14 cellular contexts compared by ENCODE assay signal in the genomic region with DNA sequence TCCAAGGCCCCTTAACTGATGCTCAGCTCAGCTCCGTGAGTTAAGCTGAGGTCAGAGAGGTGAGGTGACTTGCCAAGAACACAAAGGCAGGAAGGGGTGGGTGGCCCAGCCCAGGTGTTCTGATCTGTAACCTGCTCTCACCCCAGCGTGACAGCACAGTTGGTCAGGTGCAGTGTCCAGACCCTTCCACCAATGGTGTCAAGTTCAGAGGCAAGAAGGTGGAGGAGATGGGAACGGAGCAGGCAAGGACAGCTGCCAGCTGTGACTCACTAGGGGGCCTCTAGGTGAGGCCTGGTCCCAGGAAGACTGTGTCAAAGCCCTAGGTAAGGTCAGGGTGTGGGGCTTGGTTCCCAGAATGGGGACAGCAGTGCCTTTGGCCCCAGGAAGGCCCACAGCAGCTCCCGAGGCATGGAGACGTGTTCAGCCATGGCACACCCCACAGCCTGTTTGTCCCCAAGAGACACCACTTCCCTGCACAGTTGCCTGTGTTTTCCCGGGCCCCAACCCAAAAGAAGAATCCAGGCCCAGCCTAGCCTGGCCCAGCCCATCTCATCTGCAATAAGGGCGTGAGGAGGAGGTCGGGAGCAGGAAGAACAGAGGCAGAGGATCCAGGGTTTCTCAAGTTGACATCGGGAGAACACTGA. TPM values are rescaled to one million over a fixed set of nuclear protein-coding genes. Genes with fewer than 3 reads are reported as not detected.
"Had no signal": no experiment of that assay in that cellular context is flagged by ENCODE, and none has a peak within 500 bp of the region (broad histone marks: within the 10 kb centered on the region; RNA-seq: fewer than 3 reads in every experiment).

No MANE protein-coding gene starts in this region.

- H3K36me3 Mint-ChIP-seq: activated naive CD8-positive, alpha-beta T cell treated with anti-CD3 and anti-CD28 coated beads, Interleukin-2, amount 10 ng/mL, durations not matched to agents 7 days and 5 days; immature natural killer cell had no signal

- DNase-seq: cortex of kidney had no signal

- H3K9me3 ChIP-seq: gastrocnemius medialis, heart left ventricle had no signal

- H3K4me1 Mint-ChIP-seq: activated naive CD8-positive, alpha-beta T cell treated with anti-CD3 and anti-CD28 coated beads, Interleukin-2, amount 10 ng/mL, durations not matched to agents 7 days and 5 days; immature natural killer cell had no signal

- H3K4me1 ChIP-seq: parathyroid adenoma had no signal

- H3K4me3 ChIP-seq: gastrocnemius medialis, heart left ventricle had no signal

- H3K27ac Mint-ChIP-seq: activated CD8-positive, alpha-beta T cell treated with anti-CD3 and anti-CD28 coated beads for 36 hours; activated naive CD8-positive, alpha-beta T cell treated with anti-CD3 and anti-CD28 coated beads, Interleukin-2, amount 10 ng/mL, durations not matched to agents 7 days and 5 days; immature natural killer cell; T-helper 1 cell treated with Interleukin-12 subunit alpha and Interleukin-12 subunit beta and Interleukin-4 antibody, amounts not matched to agents 30 μg/mL and 1 μg/mL, for 36 hours had no signal

- H3K36me3 ChIP-seq: brain microvascular endothelial cell, gastrocnemius medialis, heart left ventricle, WERI-Rb-1 had no signal

- H3K9me3 Mint-ChIP-seq: activated CD8-positive, alpha-beta T cell treated with anti-CD3 and anti-CD28 coated beads for 36 hours; activated naive CD8-positive, alpha-beta T cell treated with anti-CD3 and anti-CD28 coated beads, Interleukin-2, amount 10 ng/mL, durations not matched to agents 7 days and 5 days; central memory CD8-positive, alpha-beta T cell; immature natural killer cell; neural crest cell; T-helper 1 cell treated with Interleukin-12 subunit alpha and Interleukin-12 subunit beta and Interleukin-4 antibody, amounts not matched to agents 30 μg/mL and 1 μg/mL, for 36 hours had no signal

- H3K27me3 ChIP-seq: brain microvascular endothelial cell, gastrocnemius medialis, heart left ventricle had no signal

- H3K27me3 Mint-ChIP-seq: activated CD8-positive, alpha-beta T cell treated with anti-CD3 and anti-CD28 coated beads for 36 hours; activated naive CD8-positive, alpha-beta T cell treated with anti-CD3 and anti-CD28 coated beads, Interleukin-2, amount 10 ng/mL, durations not matched to agents 7 days and 5 days; central memory CD8-positive, alpha-beta T cell had no signal

- H3K4me3 Mint-ChIP-seq: activated CD8-positive, alpha-beta T cell treated with anti-CD3 and anti-CD28 coated beads for 36 hours; activated naive CD8-positive, alpha-beta T cell treated with anti-CD3 and anti-CD28 coated beads, Interleukin-2, amount 10 ng/mL, durations not matched to agents 7 days and 5 days; central memory CD8-positive, alpha-beta T cell; immature natural killer cell; neural crest cell; T-helper 1 cell treated with Interleukin-12 subunit alpha and Interleukin-12 subunit beta and Interleukin-4 antibody, amounts not matched to agents 30 μg/mL and 1 μg/mL, for 36 hours had no signal

- H3K27ac ChIP-seq: brain microvascular endothelial cell, gastrocnemius medialis, heart left ventricle, parathyroid adenoma, WERI-Rb-1 had no signal

RNA-seq across cellular contexts. Expression of a gene that starts 7.2 kb away (rescaled TPM):
- total RNA-seq: activated CD8-positive, alpha-beta T cell treated with anti-CD3 and anti-CD28 coated beads for 36 hours; activated naive CD8-positive, alpha-beta T cell treated with anti-CD3 and anti-CD28 coated beads, Interleukin-2, amount 10 ng/mL, durations not matched to agents 7 days and 5 days; epithelial cell of proximal tubule; lung microvascular endothelial cell had no signal
- polyA plus RNA-seq: immature natural killer cell had no signal
